In genomic region chr2:5530022-5530696, GRCh38 we compare ENCODE assay signal across 19 cellular contexts.
DNase-seq lines count a peak whose midpoint lies in the region; ATAC-seq, FAIRE-seq and TF ChIP-seq lines count a peak whose summit lies in the region.
"Had no signal": no experiment of that assay in that cellular context is flagged by ENCODE, and none has a peak within 500 bp of the region (broad histone marks: within the 10 kb centered on the region; RNA-seq: fewer than 3 reads in every experiment).

No MANE protein-coding gene starts in this region.

- H3K27ac Mint-ChIP-seq in brain, result peak overlapping the region; percentile 10 to 48 (median 37)
- H3K27ac Mint-ChIP-seq: T-helper 1 cell treated with Interleukin-12 subunit alpha and Interleukin-12 subunit beta and Interleukin-4 antibody, amounts not matched to agents 30 μg/mL and 1 μg/mL, for 36 hours had no signal

- H3K9me3 Mint-ChIP-seq in brain, result peaks cover 0 to 10% (median 3%) of the 10 kb centered on the region in 5 experiments

- no peak for TF ChIP-seq CTCF in brain (conservative IDR thresholded peaks at IDR 0.05)

- no peaks in the 10 kb centered on the region for H3K36me3 Mint-ChIP-seq in brain

- H3K4me3 Mint-ChIP-seq in brain, result no peak overlapping the region
- H3K4me3 Mint-ChIP-seq: T-helper 1 cell treated with Interleukin-12 subunit alpha and Interleukin-12 subunit beta and Interleukin-4 antibody, amounts not matched to agents 30 μg/mL and 1 μg/mL, for 36 hours had no signal

- no peak for ATAC-seq in HG02610 (IDR thresholded peaks at IDR 0.05; ENCODE audit: unreplicated experiment)
- ATAC-seq: HepG2 had no signal

- peaks cover 6% of the 10 kb centered on the region for H3K27me3 Mint-ChIP-seq in brain

- H3K4me1 Mint-ChIP-seq in brain, result peaks cover 36% of the 10 kb centered on the region

- no peak for FAIRE-seq in GM19239 (lab: Jason Lieb, UNC)
- FAIRE-seq: A204.1, D721Med, HepG2 had no signal

- peak; percentile 93 for DNase-seq in NCI-H1694 (lab: John Stamatoyannopoulos, UW)
- peak; percentile 62 for DNase-seq in NCI-H82 (lab: John Stamatoyannopoulos, UW)
- peak; percentile 2 for DNase-seq in pons (ENCODE audit: low spot score)
- DNase-seq in LoVo (ENCODE audit: low spot score), result no peak
- no peak for DNase-seq in GM19239 (ENCODE audit: insufficient read length, low spot score)
- DNase-seq: DMS79, H7, KBM-7, NCI-H1092 treated with DMSO at 0.1 percent for 48 hours, NCI-H1436 treated with DMSO at 0.1 percent for 48 hours, NCI-H2081, NCI-H446, Peyer's patch had no signal

Comparison
In these comparisons a context has a peak if more than half of its experiments do, and no peak if none do; other contexts are left out.
1. DNase-seq: peak in NCI-H1694 (single experiment), NCI-H82 (single experiment) and pons (single experiment); none in LoVo (single experiment) and GM19239 (single experiment).